In genomic region chr2:54336136-54336976, GRCh38 we compare ENCODE assay signal across 11 cellular contexts.
DNase-seq lines count a peak whose midpoint lies in the region; ATAC-seq, FAIRE-seq and TF ChIP-seq lines count a peak whose summit lies in the region.
"Had no signal": no experiment of that assay in that cellular context is flagged by ENCODE, and none has a peak within 500 bp of the region (broad histone marks: within the 10 kb centered on the region; RNA-seq: fewer than 3 reads in every experiment).

No MANE protein-coding gene starts in this region.

- peak overlapping the region; percentile 51 for H3K27ac ChIP-seq in astrocyte (ENCODE audit: low read depth, low read length)
- peak overlapping the region; percentile 82 for H3K27ac ChIP-seq in smooth muscle cell (ENCODE audit: low read depth)

- no peaks in the 10 kb centered on the region for H3K4me1 Mint-ChIP-seq in astrocyte (ENCODE audit: low read depth, unreplicated experiment)
- H3K4me1 Mint-ChIP-seq in activated naive CD8-positive, alpha-beta T cell treated with anti-CD3 and anti-CD28 coated beads for 36 hours, result peaks cover 1% of the 10 kb centered on the region
- no peaks in the 10 kb centered on the region for H3K4me1 Mint-ChIP-seq in activated CD8-positive, alpha-beta T cell treated with anti-CD3 and anti-CD28 coated beads for 36 hours (ENCODE audit: low read depth)

- H3K4me2 ChIP-seq in astrocyte (ENCODE audit: low read length), result peak overlapping the region; percentile 66
- H3K4me2 ChIP-seq in smooth muscle cell, result peak overlapping the region; percentile 69

- POLR2A ChIA-PET in activated CD8-positive, alpha-beta T cell treated with anti-CD3 and anti-CD28 coated beads for 36 hours (lab: Charles Lee), result no interaction called here

- H3K4me1 ChIP-seq in astrocyte (ENCODE audit: insufficient read depth, low read length), result peaks cover 17% of the 10 kb centered on the region
- H3K4me1 ChIP-seq in smooth muscle cell (ENCODE audit: low read depth), result no peaks in the 10 kb centered on the region

- no peaks in the 10 kb centered on the region for H3K9me3 Mint-ChIP-seq in astrocyte (ENCODE audit: unreplicated experiment)
- H3K9me3 Mint-ChIP-seq in activated naive CD8-positive, alpha-beta T cell treated with anti-CD3 and anti-CD28 coated beads for 36 hours, result no peaks in the 10 kb centered on the region
- H3K9me3 Mint-ChIP-seq in activated CD8-positive, alpha-beta T cell treated with anti-CD3 and anti-CD28 coated beads for 36 hours, result no peaks in the 10 kb centered on the region
- H3K9me3 Mint-ChIP-seq: activated naive CD4-positive, alpha-beta T cell treated with anti-CD3 and anti-CD28 coated beads, Interleukin-2, amount 50 U/mL, for 24 hours had no signal

- H3K79me2 ChIP-seq in astrocyte (ENCODE audit: insufficient read depth, low read length) (no peaks in the 10 kb centered on the region), smooth muscle cell (ENCODE audit: low read depth) (no peaks in the 10 kb centered on the region)

- no peaks in the 10 kb centered on the region for H3K36me3 ChIP-seq in astrocyte (ENCODE audit: insufficient read depth, low read length)
- no peaks in the 10 kb centered on the region for H3K36me3 ChIP-seq in smooth muscle cell (ENCODE audit: low read depth)

- peaks cover 22% of the 10 kb centered on the region for H3F3A ChIP-seq in smooth muscle cell (ENCODE audit: low read depth)

- H3K4me3 ChIP-seq in astrocyte (ENCODE audit: insufficient read depth, low read depth, low read length), result no peak overlapping the region
- no peak overlapping the region for H3K4me3 ChIP-seq in smooth muscle cell

- no peaks in the 10 kb centered on the region for H4K20me1 ChIP-seq in astrocyte (ENCODE audit: insufficient read depth, low read length)
- no peaks in the 10 kb centered on the region for H4K20me1 ChIP-seq in smooth muscle cell (ENCODE audit: low read depth)

- no peak overlapping the region for H2AFZ ChIP-seq in astrocyte (ENCODE audit: low read depth, low read length)
- H2AFZ ChIP-seq in smooth muscle cell (ENCODE audit: low read depth), result peak overlapping the region; percentile 16

- peak; percentile 96 for FAIRE-seq in astrocyte (lab: Jason Lieb, UNC)

- no peak for ATAC-seq in activated CD8-positive, alpha-beta T cell treated with anti-CD3 and anti-CD28 coated beads for 36 hours
- ATAC-seq: PC-3 had no signal

- CTCF ChIA-PET in activated CD8-positive, alpha-beta T cell treated with anti-CD3 and anti-CD28 coated beads for 36 hours (lab: Charles Lee), result interaction anchor here (1.4 to 2.2 kb wide), 4 partner anchors 9 to 368 kb away, joined by 3 to 7 read pairs (median 4); no protein-coding TSS in a partner anchor

- no peaks in the 10 kb centered on the region for H3K27me3 Mint-ChIP-seq in astrocyte (ENCODE audit: low read depth, unreplicated experiment)
- peaks cover 17% of the 10 kb centered on the region for H3K27me3 Mint-ChIP-seq in activated naive CD8-positive, alpha-beta T cell treated with anti-CD3 and anti-CD28 coated beads for 36 hours
- H3K27me3 Mint-ChIP-seq in activated CD8-positive, alpha-beta T cell treated with anti-CD3 and anti-CD28 coated beads for 36 hours, result peaks cover 8% of the 10 kb centered on the region

- H3K9ac ChIP-seq in astrocyte (ENCODE audit: low read length), result no peak overlapping the region
- no peak overlapping the region for H3K9ac ChIP-seq in smooth muscle cell (ENCODE audit: low read depth)

- no peak overlapping the region for H3K27ac Mint-ChIP-seq in astrocyte (ENCODE audit: unreplicated experiment)
- no peak overlapping the region for H3K27ac Mint-ChIP-seq in activated naive CD8-positive, alpha-beta T cell treated with anti-CD3 and anti-CD28 coated beads for 36 hours
- no peak overlapping the region for H3K27ac Mint-ChIP-seq in activated CD8-positive, alpha-beta T cell treated with anti-CD3 and anti-CD28 coated beads for 36 hours
- H3K27ac Mint-ChIP-seq: activated naive CD4-positive, alpha-beta T cell treated with anti-CD3 and anti-CD28 coated beads, Interleukin-2, amount 50 U/mL, for 24 hours had no signal

- TF ChIP-seq CTCF in astrocyte (IDR thresholded peaks at IDR 0.05; ENCODE audit: insufficient read depth, low read depth, low read length), result no peak
- TF ChIP-seq CTCF in smooth muscle cell (IDR thresholded peaks at IDR 0.05; ENCODE audit: borderline replicate concordance, insufficient read depth, poor library complexity, severe bottlenecking), result no peak
- no peak for TF ChIP-seq CTCF in activated CD8-positive, alpha-beta T cell treated with anti-CD3 and anti-CD28 coated beads for 36 hours (IDR thresholded peaks at IDR 0.05)

- no peaks in the 10 kb centered on the region for H3K36me3 Mint-ChIP-seq in astrocyte (ENCODE audit: low read depth, unreplicated experiment)
- H3K36me3 Mint-ChIP-seq in activated naive CD8-positive, alpha-beta T cell treated with anti-CD3 and anti-CD28 coated beads for 36 hours, result no peaks in the 10 kb centered on the region
- no peaks in the 10 kb centered on the region for H3K36me3 Mint-ChIP-seq in activated CD8-positive, alpha-beta T cell treated with anti-CD3 and anti-CD28 coated beads for 36 hours (ENCODE audit: low read depth)
- H3K36me3 Mint-ChIP-seq: activated naive CD4-positive, alpha-beta T cell treated with anti-CD3 and anti-CD28 coated beads, Interleukin-2, amount 50 U/mL, for 24 hours had no signal

- WGBS in smooth muscle cell (ENCODE audit: low lambda C conversion rate), result 16% methylated on average over 1 of the region's 1 CpG

- intact Hi-C loops in activated CD8-positive, alpha-beta T cell treated with anti-CD3 and anti-CD28 coated beads for 36 hours (cut with micrococcal nuclease), result no loop called here

- no peaks in the 10 kb centered on the region for H3K9me3 ChIP-seq in astrocyte (ENCODE audit: insufficient read depth, low read depth, low read length)
- no peaks in the 10 kb centered on the region for H3K9me3 ChIP-seq in smooth muscle cell (replicated peaks; ENCODE audit: low read depth)

- H3K4me3 Mint-ChIP-seq in astrocyte (ENCODE audit: unreplicated experiment), result no peak overlapping the region
- no peak overlapping the region for H3K4me3 Mint-ChIP-seq in activated naive CD8-positive, alpha-beta T cell treated with anti-CD3 and anti-CD28 coated beads for 36 hours
- H3K4me3 Mint-ChIP-seq in activated CD8-positive, alpha-beta T cell treated with anti-CD3 and anti-CD28 coated beads for 36 hours, result no peak overlapping the region
- H3K4me3 Mint-ChIP-seq: activated naive CD4-positive, alpha-beta T cell treated with anti-CD3 and anti-CD28 coated beads, Interleukin-2, amount 50 U/mL, for 24 hours had no signal

- H3K27me3 ChIP-seq in astrocyte (ENCODE audit: insufficient read depth, low read length), result no peaks in the 10 kb centered on the region
- no peaks in the 10 kb centered on the region for H3K27me3 ChIP-seq in smooth muscle cell (ENCODE audit: low read depth)

- DNase-seq in HCEC 1CT (peak; percentile 84), astrocyte (ENCODE audit: low read depth) (peak; percentile 88), hepatic stellate cell (ENCODE audit: low spot score) (peak; percentile 57), smooth muscle cell (lab: John Stamatoyannopoulos, UW; ENCODE audit: unreplicated experiment) (no peak), inferior parietal cortex (ENCODE audit: extremely low spot score) (no peak)
- no peak for DNase-seq in activated naive CD8-positive, alpha-beta T cell treated with anti-CD3 and anti-CD28 coated beads for 36 hours
- DNase-seq in activated CD8-positive, alpha-beta T cell treated with anti-CD3 and anti-CD28 coated beads for 36 hours, result no peak
- DNase-seq: DMS 273 treated with DMSO at 0.1 percent for 48 hours, NCI-H345, PC-3 had no signal

Comparison
In these comparisons a context has a peak if more than half of its experiments do, and no peak if none do; other contexts are left out.
1. DNase-seq: peak in HCEC 1CT (single experiment), astrocyte (single experiment) and hepatic stellate cell (single experiment); none in smooth muscle cell (single experiment), activated naive CD8-positive, alpha-beta T cell treated with anti-CD3 and anti-CD28 coated beads for 36 hours (single experiment), inferior parietal cortex (single experiment) and activated CD8-positive, alpha-beta T cell treated with anti-CD3 and anti-CD28 coated beads for 36 hours (single experiment).